Comparison of ENCODE assay signal across 10 cellular contexts in genomic region chr20:37314617-37315292, GRCh38. TPM values are rescaled to one million over a fixed set of nuclear protein-coding genes. Genes with fewer than 3 reads are reported as not detected.
DNase-seq lines count a peak whose midpoint lies in the region; ATAC-seq and TF ChIP-seq lines count a peak whose summit lies in the region.
"Had no signal": no experiment of that assay in that cellular context is flagged by ENCODE, and none has a peak within 500 bp of the region (broad histone marks: within the 10 kb centered on the region; RNA-seq: fewer than 3 reads in every experiment).

No MANE protein-coding gene starts in this region.

- peaks cover 13% of the 10 kb centered on the region for H3K4me1 ChIP-seq in CD8-positive, alpha-beta T cell (ENCODE audit: insufficient read depth, low read length)
- H3K4me1 ChIP-seq in adipocyte (ENCODE audit: control insufficient read depth, insufficient read depth, low read length), result peaks cover 38% of the 10 kb centered on the region
- peaks cover 0 to 38% of the 10 kb centered on the region in 2 donors for H3K4me1 ChIP-seq in right atrium auricular region
- H3K4me1 ChIP-seq in psoas muscle, result peaks cover 10% of the 10 kb centered on the region

- intact Hi-C loops in CD8-positive, alpha-beta T cell (cut with DNase I, micrococcal nuclease), result no loop called here
- intact Hi-C loops in psoas muscle (cut with DNase I), result no loop called here

- peaks cover 31% of the 10 kb centered on the region for H3K4me1 Mint-ChIP-seq in CD8-positive, alpha-beta T cell (ENCODE audit: low read depth)
- peaks cover 23% of the 10 kb centered on the region for H3K4me1 Mint-ChIP-seq in activated CD8-positive, alpha-beta memory T cell treated with anti-CD3 and anti-CD28 coated beads, Interleukin-2, amount 10 ng/mL, durations not matched to agents 7 days and 5 days

- no peak overlapping the region for H3K4me3 ChIP-seq in CD8-positive, alpha-beta T cell (ENCODE audit: low read depth, low read length)
- H3K4me3 ChIP-seq in adipocyte (ENCODE audit: low read length) (peak overlapping the region; percentile 7), right atrium auricular region (no peak overlapping the region), psoas muscle (no peak overlapping the region)

- peak overlapping the region; percentile 96 for H3K27ac Mint-ChIP-seq in CD8-positive, alpha-beta T cell
- H3K27ac Mint-ChIP-seq in activated CD8-positive, alpha-beta memory T cell treated with anti-CD3 and anti-CD28 coated beads, Interleukin-2, amount 10 ng/mL, durations not matched to agents 7 days and 5 days, result no peak overlapping the region

- H3K9me3 Mint-ChIP-seq in CD8-positive, alpha-beta T cell, result no peaks in the 10 kb centered on the region
- no peaks in the 10 kb centered on the region for H3K9me3 Mint-ChIP-seq in activated CD8-positive, alpha-beta memory T cell treated with anti-CD3 and anti-CD28 coated beads, Interleukin-2, amount 10 ng/mL, durations not matched to agents 7 days and 5 days (ENCODE audit: low read depth)

- no peaks in the 10 kb centered on the region for H3K27me3 ChIP-seq in CD8-positive, alpha-beta T cell (ENCODE audit: insufficient read depth, low read length)
- no peaks in the 10 kb centered on the region for H3K27me3 ChIP-seq in adipocyte (replicated peaks; ENCODE audit: control insufficient read depth, insufficient read depth, low read length)
- no peaks in the 10 kb centered on the region for H3K27me3 ChIP-seq in right atrium auricular region
- H3K27me3 ChIP-seq in psoas muscle (ENCODE audit: insufficient read depth in 3 of 3, low read length in 2 of 3), result no peaks in the 10 kb centered on the region

- POLR2A ChIA-PET in CD8-positive, alpha-beta T cell (lab: Charles Lee), result no interaction called here

- CTCF ChIA-PET in CD8-positive, alpha-beta T cell (lab: Charles Lee), result interaction anchor here (0.8 kb wide), 1 partner anchor 201 kb away, joined by 3 read pairs; no protein-coding TSS in a partner anchor
- CTCF ChIA-PET in activated CD8-positive, alpha-beta memory T cell treated with anti-CD3 and anti-CD28 coated beads, Interleukin-2, amount 10 ng/mL, durations not matched to agents 7 days and 5 days (lab: Charles Lee), result interaction anchor here (1.3 kb wide), 1 partner anchor 70 kb away, joined by 3 read pairs; no protein-coding TSS in a partner anchor

- no peaks in the 10 kb centered on the region for H3K9me3 ChIP-seq in CD8-positive, alpha-beta T cell (ENCODE audit: low read length)
- H3K9me3 ChIP-seq in adipocyte (ENCODE audit: control insufficient read depth, low read length) (no peaks in the 10 kb centered on the region), right atrium auricular region (no peaks in the 10 kb centered on the region), psoas muscle (no peaks in the 10 kb centered on the region)

- no peak overlapping the region for H3K27ac ChIP-seq in CD8-positive, alpha-beta T cell (ENCODE audit: low read depth, low read length)
- H3K27ac ChIP-seq in right atrium auricular region (peak overlapping the region; percentile 89 to 91), psoas muscle (peak overlapping the region; percentile 11)

- no peaks in the 10 kb centered on the region for H3K27me3 Mint-ChIP-seq in CD8-positive, alpha-beta T cell (ENCODE audit: low read depth)
- H3K27me3 Mint-ChIP-seq in activated CD8-positive, alpha-beta memory T cell treated with anti-CD3 and anti-CD28 coated beads, Interleukin-2, amount 10 ng/mL, durations not matched to agents 7 days and 5 days, result no peaks in the 10 kb centered on the region
- H3K27me3 Mint-ChIP-seq: activated naive CD8-positive, alpha-beta T cell had no signal

- no peak overlapping the region for H3K4me3 Mint-ChIP-seq in CD8-positive, alpha-beta T cell
- no peak overlapping the region for H3K4me3 Mint-ChIP-seq in activated CD8-positive, alpha-beta memory T cell treated with anti-CD3 and anti-CD28 coated beads, Interleukin-2, amount 10 ng/mL, durations not matched to agents 7 days and 5 days
- H3K4me3 Mint-ChIP-seq: activated naive CD8-positive, alpha-beta T cell had no signal

- no peak for ATAC-seq in CD8-positive, alpha-beta T cell
- ATAC-seq in psoas muscle (peak in 3 of 4 donors; percentile 9 to 52 (median 19)), GM19035 (IDR thresholded peaks at IDR 0.05; ENCODE audit: unreplicated experiment) (no peak), HG02852 (IDR thresholded peaks at IDR 0.05; ENCODE audit: unreplicated experiment) (no peak)
- ATAC-seq in activated CD8-positive, alpha-beta memory T cell treated with anti-CD3 and anti-CD28 coated beads, Interleukin-2, amount 10 ng/mL, durations not matched to agents 7 days and 5 days, result no peak

- no peak for TF ChIP-seq CTCF in CD8-positive, alpha-beta T cell (IDR thresholded peaks at IDR 0.05)
- TF ChIP-seq CTCF in right atrium auricular region (IDR thresholded peaks at IDR 0.05), result no peak
- no peak for TF ChIP-seq CTCF in psoas muscle (IDR thresholded peaks at IDR 0.05)

- H3K36me3 ChIP-seq in CD8-positive, alpha-beta T cell (ENCODE audit: insufficient read depth, low read length), result peaks cover 8% of the 10 kb centered on the region
- H3K36me3 ChIP-seq in adipocyte (ENCODE audit: control insufficient read depth, insufficient read depth, low read length, severe bottlenecking), result peaks cover 38% of the 10 kb centered on the region
- H3K36me3 ChIP-seq in right atrium auricular region, result peaks cover 28% of the 10 kb centered on the region
- H3K36me3 ChIP-seq in psoas muscle (ENCODE audit: insufficient read depth in 1 of 2, low read depth in 1 of 2), result peaks cover 0 to 46% of the 10 kb centered on the region in 2 donors

- peak overlapping the region; percentile 75 for H3K9ac ChIP-seq in adipocyte (ENCODE audit: low read length)

- 56 to 71% (median 63%) methylated on average over 14 of the region's 14 CpGs for WGBS in psoas muscle, 3 donors

- peaks cover 68% of the 10 kb centered on the region for H3K36me3 Mint-ChIP-seq in CD8-positive, alpha-beta T cell
- H3K36me3 Mint-ChIP-seq in activated CD8-positive, alpha-beta memory T cell treated with anti-CD3 and anti-CD28 coated beads, Interleukin-2, amount 10 ng/mL, durations not matched to agents 7 days and 5 days, result peaks cover 3% of the 10 kb centered on the region
- H3K36me3 Mint-ChIP-seq: activated naive CD8-positive, alpha-beta T cell had no signal

- DNase-seq in CD8-positive, alpha-beta T cell, result no peak
- DNase-seq in adipocyte (ENCODE audit: low read depth) (no peak), right atrium auricular region (ENCODE audit: low spot score) (no peak), psoas muscle (peak; percentile 70 to 80), NCI-H2196 (lab: John Stamatoyannopoulos, UW; ENCODE audit: unreplicated experiment) (no peak)
- no peak for DNase-seq in activated CD8-positive, alpha-beta memory T cell treated with anti-CD3 and anti-CD28 coated beads, Interleukin-2, amount 10 ng/mL, durations not matched to agents 7 days and 5 days
- DNase-seq: NCI-H1436 had no signal

RNA-seq across cellular contexts. Expression of gene MANBAL, which starts 25.3 kb away (rescaled TPM):
- total RNA-seq in CD8-positive, alpha-beta T cell, result 1 to 10 TPM; 4.0 to 6.3 TPM
- total RNA-seq in right atrium auricular region, result 10 to 100 TPM; 13.1 to 17.8 TPM
- total RNA-seq in psoas muscle, result 10 to 100 TPM; 10.5 to 16.3 (median 11.5) TPM
- polyA plus RNA-seq in psoas muscle, result 10 to 100 TPM; 17.1 to 40.1 (median 21.9) TPM
- total RNA-seq in activated CD8-positive, alpha-beta memory T cell treated with anti-CD3 and anti-CD28 coated beads, Interleukin-2, amount 10 ng/mL, durations not matched to agents 7 days and 5 days, result 10 to 100 TPM; 11.3 to 11.5 TPM

RNA-seq across cellular contexts. Expression of gene SRC, which starts 31.2 kb away (rescaled TPM):
- total RNA-seq in CD8-positive, alpha-beta T cell, result 1 to 10 TPM in 1 of 2 experiments, under 1 TPM in 1; 0.84 to 2.3 TPM
- total RNA-seq in right atrium auricular region (10 to 100 TPM in 1 of 2 donors, 1 to 10 TPM in 1; 6.9 to 14.3 TPM), psoas muscle (1 to 10 TPM; 1.3 to 3.0 (median 1.9) TPM)
- polyA plus RNA-seq in psoas muscle, result 1 to 10 TPM in 1 of 3 donors, under 1 TPM in 2; 0.86 to 1.0 (median 0.97) TPM
- 1 to 10 TPM; 1.9 to 3.6 TPM for total RNA-seq in activated CD8-positive, alpha-beta memory T cell treated with anti-CD3 and anti-CD28 coated beads, Interleukin-2, amount 10 ng/mL, durations not matched to agents 7 days and 5 days

RNA-seq across cellular contexts. Expression of gene GHRH, which starts 53.1 kb away (rescaled TPM):
- not detected for total RNA-seq in CD8-positive, alpha-beta T cell
- 1 to 10 TPM; 1.5 to 3.6 TPM for total RNA-seq in right atrium auricular region
- total RNA-seq in psoas muscle, result not detected
- not detected for polyA plus RNA-seq in psoas muscle
- not detected for total RNA-seq in activated CD8-positive, alpha-beta memory T cell treated with anti-CD3 and anti-CD28 coated beads, Interleukin-2, amount 10 ng/mL, durations not matched to agents 7 days and 5 days

Comparison
In these comparisons a context has a peak if more than half of its experiments do, and no peak if none do; other contexts are left out.
1. ATAC-seq: peak in psoas muscle (3 of 4); none in CD8-positive, alpha-beta T cell (single experiment), GM19035 (single experiment), HG02852 (single experiment) and activated CD8-positive, alpha-beta memory T cell treated with anti-CD3 and anti-CD28 coated beads, Interleukin-2, amount 10 ng/mL, durations not matched to agents 7 days and 5 days (single experiment).
2. DNase-seq: peak in psoas muscle (2 of 2); none in CD8-positive, alpha-beta T cell (0 of 7), adipocyte (single experiment), right atrium auricular region (single experiment), NCI-H2196 (single experiment) and activated CD8-positive, alpha-beta memory T cell treated with anti-CD3 and anti-CD28 coated beads, Interleukin-2, amount 10 ng/mL, durations not matched to agents 7 days and 5 days (single experiment).